In the genomic region with DNA sequence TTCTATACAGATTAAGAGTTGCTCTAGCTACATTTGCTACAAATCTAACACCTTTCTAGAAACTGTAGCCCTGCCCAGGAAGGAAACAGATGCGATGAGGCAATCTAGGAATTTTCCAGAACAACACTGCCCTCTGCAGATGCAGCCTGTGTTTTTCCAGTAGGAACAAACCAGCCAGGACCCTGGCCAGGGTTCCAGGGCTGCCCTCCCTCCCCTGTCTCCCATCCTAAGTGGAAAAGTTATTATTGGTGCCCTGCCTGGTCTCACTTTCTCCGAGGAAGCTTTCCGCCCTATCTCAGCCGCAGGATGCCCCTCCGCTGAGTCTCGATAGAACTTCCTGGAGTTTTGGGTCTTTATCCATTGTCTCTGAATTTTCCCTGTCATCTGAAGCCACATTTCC, we compare ENCODE assay signal across 8 cellular contexts. TPM values are rescaled to one million over a fixed set of nuclear protein-coding genes. Genes with fewer than 3 reads are reported as not detected.
A peak's percentile ranks its signal among the peaks of the same experiment; 100 is the strongest.
DNase-seq lines count a peak whose midpoint lies in the region; ATAC-seq, FAIRE-seq and TF ChIP-seq lines count a peak whose summit lies in the region.
"Not testable (repeated sequence)": the region's sequence is repeated elsewhere in the genome, so short reads cannot be mapped to it uniquely, and the experiment has no call there.

No MANE protein-coding gene starts in this region.

- not testable (repeated sequence) for H3K4me3 Mint-ChIP-seq in brain; progenitor cell of endocrine pancreas (ENCODE audit: low read depth)

- H3K79me2 ChIP-seq in HepG2 (ENCODE audit: insufficient read depth, low read length) = not testable (repeated sequence)

- not testable (repeated sequence) for H3K4me2 ChIP-seq in HepG2 (ENCODE audit: low read depth, low read length)

- H3K4me1 Mint-ChIP-seq in brain; progenitor cell of endocrine pancreas (ENCODE audit: low read depth): not testable (repeated sequence)

- H3K36me3 Mint-ChIP-seq in brain (peaks cover 55% of the 10 kb centered on the region), progenitor cell of endocrine pancreas (ENCODE audit: insufficient read depth) (peaks cover 13% of the 10 kb centered on the region)

- not testable (repeated sequence) for H3K9me3 Mint-ChIP-seq in brain; progenitor cell of endocrine pancreas (ENCODE audit: low read depth)

- TF ChIP-seq EP300 in HepG2 (IDR thresholded peaks at IDR 0.05; ENCODE audit: low read depth in 2 of 2, low read length in 2 of 2); HepG2 (CRISPR knock-in tag; IDR thresholded peaks at IDR 0.05; ENCODE audit: borderline replicate concordance): not testable (repeated sequence)

- H3K4me3 ChIP-seq in fibroblast of villous mesenchyme (ENCODE audit: low read depth, low read length); HepG2 (replicated peaks in 1 of 3; ENCODE audit: insufficient read depth in 1 of 3, low read depth in 2 of 3, low read length in 3 of 3): not testable (repeated sequence)

- H3K27me3 ChIP-seq in HepG2 (ENCODE audit: control insufficient read depth in 1 of 2, insufficient read depth in 2 of 2, low read length in 2 of 2) = not testable (repeated sequence)

- peak; percentile 58 for ATAC-seq in HepG2

- not testable (repeated sequence) for TF ChIP-seq POLR2A in HepG2 (IDR thresholded peaks at IDR 0.05; ENCODE audit: insufficient read depth in 1 of 2, low read depth in 2 of 2, low read length in 2 of 2)

- not testable (repeated sequence) for H2AFZ ChIP-seq in HepG2 (ENCODE audit: low read length)

- peaks cover 11 to 24% of the 10 kb centered on the region in 2 experiments; a peak in 3 of 5 replicates for H3K36me3 ChIP-seq in HepG2 (replicated peaks in 1 of 2; ENCODE audit: control insufficient read depth in 1 of 2, insufficient read depth in 2 of 2, low read length in 2 of 2)

- TF ChIP-seq CTCF in 22Rv1 (IDR thresholded peaks at IDR 0.05) = peak; percentile 18
- TF ChIP-seq CTCF in brain (conservative IDR thresholded peaks at IDR 0.05) = peak; percentile 52 to 67
- TF ChIP-seq CTCF in fibroblast of villous mesenchyme (IDR thresholded peaks at IDR 0.05; ENCODE audit: insufficient read depth, low read depth, low read length) = peak; percentile 42
- TF ChIP-seq CTCF in HepG2 (CRISPR knock-in tag; IDR thresholded peaks at IDR 0.05) = peak; percentile 40; the same call in 1 of the 2 replicates
- peak; percentile 34 for TF ChIP-seq CTCF in progenitor cell of endocrine pancreas (IDR thresholded peaks at IDR 0.05; ENCODE audit: unreplicated experiment)

- peak; percentile 34 for FAIRE-seq in HepG2 (lab: Jason Lieb, UNC)

- intact Hi-C loops in HepG2 (cut with micrococcal nuclease; ENCODE audit: unreplicated experiment) = not testable (repeated sequence)

- WGBS in HepG2 (ENCODE audit: low lambda C conversion rate) = 92% methylated on average over 6 of the region's 6 CpGs

- in situ Hi-C loops in HepG2 (cut with HindIII; ENCODE audit: extremely low pct_ligation_motif_present, low pct_unique_long_range_greater_than_20kb) = not testable (repeated sequence)

- POLR2A ChIA-PET in HepG2 (lab: Yijun Ruan, JAX) = not testable (repeated sequence)

- H3K4me1 ChIP-seq in HepG2 (ENCODE audit: insufficient read depth, low read length) = not testable (repeated sequence)

- CTCF ChIA-PET in HepG2 (lab: Yijun Ruan, JAX; ENCODE audit: low intra/inter-chr PET ratio, low total read pairs) = not testable (repeated sequence)

- not testable (repeated sequence) for H4K20me1 ChIP-seq in HepG2 (ENCODE audit: insufficient read depth, low read length)

- peak overlapping the region; percentile 98 for H3K27ac ChIP-seq in 22Rv1
- not testable (repeated sequence) for H3K27ac ChIP-seq in HepG2 (ENCODE audit: extremely low read length, insufficient read depth, low read length)

- H3K27me3 Mint-ChIP-seq in brain, progenitor cell of endocrine pancreas: not testable (repeated sequence)

- H3K9me3 ChIP-seq in HepG2 (ENCODE audit: low read length) = not testable (repeated sequence)

- not testable (repeated sequence) for H3K9ac ChIP-seq in HepG2 (ENCODE audit: insufficient read depth, low read depth, low read length)

- BruUV-seq in HepG2 (replicated peaks; lab: Mats Ljungman, UMichigan) = not testable (repeated sequence)

- H3K27ac Mint-ChIP-seq in brain = peak overlapping the region in 3 of 5 experiments; percentile 75 to 89 (median 83)
- H3K27ac Mint-ChIP-seq in progenitor cell of endocrine pancreas = not testable (repeated sequence)

- TF ChIP-seq RAD21 in HepG2 (CRISPR knock-in tag; IDR thresholded peaks at IDR 0.05) = not testable (repeated sequence)

- peak; percentile 79 for DNase-seq in ELF-1 (ENCODE audit: low read depth, low spot score)
- DNase-seq in LHCN-M2 (ENCODE audit: low read depth) = peak; percentile 46
- peak; percentile 37 for DNase-seq in RPMI8226
- DNase-seq in fibroblast of villous mesenchyme (ENCODE audit: low read depth) = peak; percentile 77
- DNase-seq in HepG2 (ENCODE audit: low spot score) = peak; percentile 30
- DNase-seq in progenitor cell of endocrine pancreas (ENCODE audit: low spot score, unreplicated experiment) = not testable (repeated sequence)

TF ChIP-seq in HepG2, 621 proteins besides CTCF, POLR2A, EP300 and RAD21:
- TF ChIP-seq STAG1 (CRISPR knock-in tag; IDR thresholded peaks at IDR 0.05) (peak; percentile 66), CEBPG (CRISPR knock-in tag; IDR thresholded peaks at IDR 0.05) (peak; percentile 84)

RNA-seq across cellular contexts. Expression of a gene that starts 60.0 kb away (rescaled TPM):
- 18.1 and 19.7 TPM in 2 replicates for total RNA-seq in LHCN-M2 (2014; rRNA removed)
- 33.0 TPM for polyA plus RNA-seq in LHCN-M2 (2012)
- 33.6 TPM for polyA plus RNA-seq in brain (ENCODE audit: insufficient read depth, low read depth, low replicate concordance)
- total RNA-seq in fibroblast of villous mesenchyme = 13.4 and 17.1 TPM in 2 replicates
- total RNA-seq in HepG2 (2016; rRNA removed; fragmentation: Illumina TruSeq; extraction: Trizol) = 16.5 and 17.8 TPM in 2 replicates
- total RNA-seq in HepG2 (2016; cell fraction: cytosol; rRNA removed; fragmentation: Illumina TruSeq; extraction: Trizol; ENCODE audit: low read depth) = 8.1 and 9.5 TPM in 2 replicates
- 13.6 and 19.1 TPM in 2 replicates for total RNA-seq in HepG2 (2016; cell fraction: insoluble cytoplasmic fraction; rRNA removed; fragmentation: Illumina TruSeq; extraction: Trizol)
- 17.2 and 18.9 TPM in 2 replicates for total RNA-seq in HepG2 (2016; cell fraction: membrane; rRNA removed; fragmentation: Illumina TruSeq; extraction: Trizol)
- total RNA-seq in HepG2 (2016; cell fraction: nucleus; rRNA removed; fragmentation: Illumina TruSeq; extraction: Trizol) = 15.6 and 22.1 TPM in 2 replicates
- polyA plus RNA-seq in HepG2 (2011; rRNA removed) = 26.7 and 28.2 TPM in 2 replicates
- polyA plus RNA-seq in HepG2 (2011; cell fraction: cytosol; rRNA removed) = 12.3 and 16.0 TPM in 2 replicates
- 38.7 and 43.3 TPM in 2 replicates for polyA plus RNA-seq in HepG2 (2011; cell fraction: nucleus; rRNA removed)
- 36.1 and 37.4 TPM in 2 replicates for polyA plus RNA-seq in HepG2 (2012)
- 10.4 and 12.9 TPM in 2 replicates for polyA plus RNA-seq in HepG2 (2016; cell fraction: cytosol; fragmentation: Illumina TruSeq; extraction: Trizol; ENCODE audit: low read depth)
- 27.6 and 31.7 TPM in 2 replicates for polyA plus RNA-seq in HepG2 (2016; cell fraction: insoluble cytoplasmic fraction; fragmentation: Illumina TruSeq; extraction: Trizol; ENCODE audit: low read depth)
- 23.3 and 26.7 TPM in 2 replicates for polyA plus RNA-seq in HepG2 (2016; cell fraction: membrane; fragmentation: Illumina TruSeq; extraction: Trizol; ENCODE audit: low read depth)
- polyA plus RNA-seq in HepG2 (2016; cell fraction: nucleus; fragmentation: Illumina TruSeq; extraction: Trizol; ENCODE audit: insufficient read depth, low read depth) = 51.1 and 66.8 TPM in 2 replicates
- 23.4 and 53.2 TPM in 2 replicates for polyA minus RNA-seq in HepG2 (2011; rRNA and poly(A)+ RNA removed; ENCODE audit: low replicate concordance)
- polyA minus RNA-seq in HepG2 (2011; cell fraction: cytosol; rRNA and poly(A)+ RNA removed) = 14.9 and 17.7 TPM in 2 replicates
- polyA minus RNA-seq in HepG2 (2011; cell fraction: nucleus; rRNA and poly(A)+ RNA removed) = 15.5 and 16.5 TPM in 2 replicates
- total RNA-seq in progenitor cell of endocrine pancreas = 52.6 and 60.7 TPM in 2 replicates
